12 cellular contexts compared by ENCODE assay signal in genomic region chr7:92646966-92647625, GRCh38. TPM values are rescaled to one million over a fixed set of nuclear protein-coding genes. Genes with fewer than 3 reads are reported as not detected.
A peak's percentile ranks its signal among the peaks of the same experiment; 100 is the strongest.
DNase-seq lines count a peak whose midpoint lies in the region; ATAC-seq lines count a peak whose summit lies in the region.
"Had no signal": no experiment of that assay in that cellular context is flagged by ENCODE, and none has a peak within 500 bp of the region (broad histone marks: within the 10 kb centered on the region; RNA-seq: fewer than 3 reads in every experiment).

No MANE protein-coding gene starts in this region.

- no peaks in the 10 kb centered on the region for H3K36me3 ChIP-seq in aorta (ENCODE audit: control insufficient read depth in 1 of 2, insufficient read depth in 2 of 2, low read length in 1 of 2)

- no peak overlapping the region for H3K27ac ChIP-seq in aorta (ENCODE audit: low read depth in 1 of 2, low read length in 2 of 2)

- H3K27me3 Mint-ChIP-seq in activated naive CD4-positive, alpha-beta T cell treated with anti-CD3 and anti-CD28 coated beads for 36 hours (ENCODE audit: low read depth): no peaks in the 10 kb centered on the region
- no peaks in the 10 kb centered on the region for H3K27me3 Mint-ChIP-seq in activated CD8-positive, alpha-beta T cell treated with anti-CD3 and anti-CD28 coated beads, Interleukin-2, amount 10 ng/mL, durations not matched to agents 7 days and 5 days (ENCODE audit: low read depth)
- no peaks in the 10 kb centered on the region for H3K27me3 Mint-ChIP-seq in stimulated activated naive B cell treated with anti-CD40 and anti-IgM and Interleukin-4, amounts not matched to agents 10 μg/mL and 1 μg/mL and 100 μg/mL, for 72 hours

- H3K9me3 Mint-ChIP-seq in activated naive CD4-positive, alpha-beta T cell treated with anti-CD3 and anti-CD28 coated beads for 36 hours: no peaks in the 10 kb centered on the region
- H3K9me3 Mint-ChIP-seq in activated CD8-positive, alpha-beta T cell treated with anti-CD3 and anti-CD28 coated beads, Interleukin-2, amount 10 ng/mL, durations not matched to agents 7 days and 5 days (ENCODE audit: insufficient read depth): peaks cover 5% of the 10 kb centered on the region
- H3K9me3 Mint-ChIP-seq in stimulated activated naive B cell treated with anti-CD40 and anti-IgM and Interleukin-4, amounts not matched to agents 10 μg/mL and 1 μg/mL and 100 μg/mL, for 72 hours: no peaks in the 10 kb centered on the region
- H3K9me3 Mint-ChIP-seq: endodermal cell had no signal

- CTCF ChIA-PET in activated naive CD4-positive, alpha-beta T cell treated with anti-CD3 and anti-CD28 coated beads for 36 hours (lab: Charles Lee): interaction anchor here (1.4 kb wide), 1 partner anchor 37 kb away, joined by 3 read pairs; no protein-coding TSS in a partner anchor
- CTCF ChIA-PET in activated CD8-positive, alpha-beta T cell treated with anti-CD3 and anti-CD28 coated beads, Interleukin-2, amount 10 ng/mL, durations not matched to agents 7 days and 5 days (lab: Charles Lee): interaction anchor here (1.2 to 1.5 kb wide), 2 partner anchors 26 to 34 kb away, joined by 3 to 5 read pairs; no protein-coding TSS in a partner anchor

- POLR2A ChIA-PET in activated CD8-positive, alpha-beta T cell treated with anti-CD3 and anti-CD28 coated beads, Interleukin-2, amount 10 ng/mL, durations not matched to agents 7 days and 5 days (lab: Charles Lee): no interaction called here

- no peak overlapping the region for H3K4me3 Mint-ChIP-seq in activated naive CD4-positive, alpha-beta T cell treated with anti-CD3 and anti-CD28 coated beads for 36 hours
- H3K4me3 Mint-ChIP-seq in activated CD8-positive, alpha-beta T cell treated with anti-CD3 and anti-CD28 coated beads, Interleukin-2, amount 10 ng/mL, durations not matched to agents 7 days and 5 days: no peak overlapping the region
- peak overlapping the region; percentile 3 to 22 for H3K4me3 Mint-ChIP-seq in stimulated activated naive B cell treated with anti-CD40 and anti-IgM and Interleukin-4, amounts not matched to agents 10 μg/mL and 1 μg/mL and 100 μg/mL, for 72 hours
- H3K4me3 Mint-ChIP-seq: endodermal cell had no signal

- DNase-seq in activated naive CD4-positive, alpha-beta T cell treated with anti-CD3 and anti-CD28 coated beads for 36 hours: no peak
- no peak for DNase-seq in activated naive CD4-positive, alpha-beta T cell (lab: John Stamatoyannopoulos, UW)
- no peak for DNase-seq in activated CD8-positive, alpha-beta T cell treated with anti-CD3 and anti-CD28 coated beads, Interleukin-2, amount 10 ng/mL, durations not matched to agents 7 days and 5 days
- no peak for DNase-seq in stimulated activated naive B cell treated with anti-CD40 and anti-IgM and Interleukin-4, amounts not matched to agents 10 μg/mL and 1 μg/mL and 100 μg/mL, for 72 hours
- DNase-seq in aorta (no peak), A172 (ENCODE audit: low spot score) (no peak), NCI-H510A treated with DMSO at 0.1 percent for 48 hours (lab: John Stamatoyannopoulos, UW) (no peak)
- DNase-seq: activated effector memory CD4-positive, alpha-beta T cell treated with anti-CD3 and anti-CD28 coated beads, Interleukin-2, amount 50 U/mL, for 16 hours; endodermal cell; Kasumi-1; NCI-H524 treated with DMSO at 0.1 percent for 48 hours had no signal

- H3K27ac Mint-ChIP-seq in activated naive CD4-positive, alpha-beta T cell treated with anti-CD3 and anti-CD28 coated beads for 36 hours: peak overlapping the region; percentile 88
- peak overlapping the region; percentile 27 for H3K27ac Mint-ChIP-seq in activated CD8-positive, alpha-beta T cell treated with anti-CD3 and anti-CD28 coated beads, Interleukin-2, amount 10 ng/mL, durations not matched to agents 7 days and 5 days
- H3K27ac Mint-ChIP-seq in stimulated activated naive B cell treated with anti-CD40 and anti-IgM and Interleukin-4, amounts not matched to agents 10 μg/mL and 1 μg/mL and 100 μg/mL, for 72 hours: no peak overlapping the region
- H3K27ac Mint-ChIP-seq: endodermal cell had no signal

- H3K36me3 Mint-ChIP-seq in activated naive CD4-positive, alpha-beta T cell treated with anti-CD3 and anti-CD28 coated beads for 36 hours (ENCODE audit: low read depth): peaks cover 10% of the 10 kb centered on the region
- H3K36me3 Mint-ChIP-seq in activated CD8-positive, alpha-beta T cell treated with anti-CD3 and anti-CD28 coated beads, Interleukin-2, amount 10 ng/mL, durations not matched to agents 7 days and 5 days (ENCODE audit: low read depth): peaks cover 80% of the 10 kb centered on the region
- H3K36me3 Mint-ChIP-seq in stimulated activated naive B cell treated with anti-CD40 and anti-IgM and Interleukin-4, amounts not matched to agents 10 μg/mL and 1 μg/mL and 100 μg/mL, for 72 hours: peaks cover 5 to 11% of the 10 kb centered on the region in 2 donors

- H3K4me1 Mint-ChIP-seq in activated naive CD4-positive, alpha-beta T cell treated with anti-CD3 and anti-CD28 coated beads for 36 hours (ENCODE audit: low read depth): peaks cover 89% of the 10 kb centered on the region
- peaks cover 81% of the 10 kb centered on the region for H3K4me1 Mint-ChIP-seq in activated CD8-positive, alpha-beta T cell treated with anti-CD3 and anti-CD28 coated beads, Interleukin-2, amount 10 ng/mL, durations not matched to agents 7 days and 5 days (ENCODE audit: low read depth)
- H3K4me1 Mint-ChIP-seq in stimulated activated naive B cell treated with anti-CD40 and anti-IgM and Interleukin-4, amounts not matched to agents 10 μg/mL and 1 μg/mL and 100 μg/mL, for 72 hours: peaks cover 29 to 46% of the 10 kb centered on the region in 2 donors

- H3K4me1 ChIP-seq in aorta (ENCODE audit: control insufficient read depth in 1 of 2, insufficient read depth in 2 of 2, low read length in 2 of 2): peaks cover 0 to 3% of the 10 kb centered on the region in 2 donors

- no peaks in the 10 kb centered on the region for H3K9me3 ChIP-seq in aorta (ENCODE audit: control insufficient read depth, low read length)

- 87 to 88% methylated on average over 5 of the region's 5 CpGs for WGBS in aorta, 2 donors

- no peaks in the 10 kb centered on the region for H3K27me3 ChIP-seq in aorta (ENCODE audit: control insufficient read depth in 1 of 2, insufficient read depth in 2 of 2, low read length in 1 of 2)

- no peak overlapping the region for H3K4me3 ChIP-seq in aorta (ENCODE audit: low read length in 2 of 2)

- intact Hi-C loops in activated naive CD4-positive, alpha-beta T cell treated with anti-CD3 and anti-CD28 coated beads for 36 hours (cut with micrococcal nuclease): loop anchor here (5.0 kb wide), 1 partner anchor 1355 kb away; the partner anchor contains the start of gene BET1
- intact Hi-C loops in aorta (cut with DNase I): no loop called here

- ATAC-seq in HG03060 (IDR thresholded peaks at IDR 0.05; ENCODE audit: low read depth, unreplicated experiment) (peak; percentile 50), aorta (ENCODE audit: low FRiP score) (no peak)
- no peak for ATAC-seq in activated CD8-positive, alpha-beta T cell treated with anti-CD3 and anti-CD28 coated beads, Interleukin-2, amount 10 ng/mL, durations not matched to agents 7 days and 5 days
- peak; percentile 27 to 32 for ATAC-seq in stimulated activated naive B cell treated with anti-CD40 and anti-IgM and Interleukin-4, amounts not matched to agents 10 μg/mL and 1 μg/mL and 100 μg/mL, for 72 hours (replicated peaks)

RNA-seq across cellular contexts. Expression of gene FAM133B, which starts 56.9 kb away (rescaled TPM):
- total RNA-seq in activated naive CD4-positive, alpha-beta T cell treated with anti-CD3 and anti-CD28 coated beads for 36 hours: 10 to 100 TPM; 21.6 to 25.3 TPM
- 10 to 100 TPM; 31.6 to 32.8 TPM for total RNA-seq in activated CD8-positive, alpha-beta T cell treated with anti-CD3 and anti-CD28 coated beads, Interleukin-2, amount 10 ng/mL, durations not matched to agents 7 days and 5 days
- 10 to 100 TPM; 26.9 to 27.4 TPM for total RNA-seq in aorta
- 10 to 100 TPM; 12.3 to 19.9 TPM for polyA plus RNA-seq in aorta
- 16.2 and 18.4 TPM in 2 replicates for total RNA-seq in A172 (2014; rRNA removed; shearing (Covaris generic))

Comparison
In these comparisons a context has a peak if more than half of its experiments do, and no peak if none do; other contexts are left out.
1. H3K4me3 Mint-ChIP-seq: peak in stimulated activated naive B cell treated with anti-CD40 and anti-IgM and Interleukin-4, amounts not matched to agents 10 μg/mL and 1 μg/mL and 100 μg/mL, for 72 hours (2 of 2); none in activated naive CD4-positive, alpha-beta T cell treated with anti-CD3 and anti-CD28 coated beads for 36 hours (single experiment) and activated CD8-positive, alpha-beta T cell treated with anti-CD3 and anti-CD28 coated beads, Interleukin-2, amount 10 ng/mL, durations not matched to agents 7 days and 5 days (single experiment).
2. ATAC-seq: peak in HG03060 (single experiment) and stimulated activated naive B cell treated with anti-CD40 and anti-IgM and Interleukin-4, amounts not matched to agents 10 μg/mL and 1 μg/mL and 100 μg/mL, for 72 hours (2 of 2); none in activated CD8-positive, alpha-beta T cell treated with anti-CD3 and anti-CD28 coated beads, Interleukin-2, amount 10 ng/mL, durations not matched to agents 7 days and 5 days (single experiment) and aorta (single experiment).